1 cellular context compared by ENCODE assay signal in the genomic region with DNA sequence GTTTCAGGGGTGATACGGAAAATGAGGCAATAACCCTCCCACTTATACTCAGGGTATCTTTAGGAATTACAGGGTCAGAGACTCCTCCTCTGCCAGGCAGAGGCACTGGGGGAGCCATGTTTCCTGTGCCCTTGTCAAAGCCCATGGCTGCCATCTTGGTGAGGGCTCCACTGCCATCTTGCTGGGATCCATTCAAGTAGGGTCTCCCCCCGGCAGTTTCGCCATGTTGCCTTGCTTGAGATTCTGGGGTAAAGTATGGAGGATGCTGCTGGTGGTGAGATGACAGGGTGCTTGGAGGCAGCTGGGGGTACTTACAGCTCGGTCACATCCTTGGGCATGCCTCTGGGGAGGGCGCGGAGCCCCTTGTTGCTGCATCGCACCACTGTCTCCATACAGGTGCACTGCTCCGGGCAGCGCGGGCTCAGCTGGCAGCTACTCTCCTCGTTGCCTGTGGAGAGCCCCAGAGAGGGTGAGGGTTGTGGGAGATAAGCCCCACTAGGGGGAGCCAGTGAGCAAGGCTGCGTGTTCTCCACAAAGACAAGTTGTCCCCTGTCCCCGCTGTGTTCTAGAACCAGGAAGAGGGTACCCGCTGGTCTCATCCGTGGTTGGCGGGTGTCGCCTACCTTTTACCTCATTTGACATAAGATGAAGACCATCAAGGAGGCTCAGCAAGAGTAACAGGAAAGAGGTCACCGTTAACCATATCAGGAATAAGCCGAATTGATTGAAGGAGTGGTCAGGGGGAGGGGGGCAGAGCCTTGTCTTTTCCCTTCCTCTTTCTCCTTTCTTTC.
TF ChIP-seq lines count a peak whose summit lies in the region.

No MANE protein-coding gene starts in this region.

TF ChIP-seq in HEK293, 187 proteins besides CTCF, POLR2A, EP300 and RAD21 (continued from another document and continues in another):
- TF ChIP-seq, protein P1, sequence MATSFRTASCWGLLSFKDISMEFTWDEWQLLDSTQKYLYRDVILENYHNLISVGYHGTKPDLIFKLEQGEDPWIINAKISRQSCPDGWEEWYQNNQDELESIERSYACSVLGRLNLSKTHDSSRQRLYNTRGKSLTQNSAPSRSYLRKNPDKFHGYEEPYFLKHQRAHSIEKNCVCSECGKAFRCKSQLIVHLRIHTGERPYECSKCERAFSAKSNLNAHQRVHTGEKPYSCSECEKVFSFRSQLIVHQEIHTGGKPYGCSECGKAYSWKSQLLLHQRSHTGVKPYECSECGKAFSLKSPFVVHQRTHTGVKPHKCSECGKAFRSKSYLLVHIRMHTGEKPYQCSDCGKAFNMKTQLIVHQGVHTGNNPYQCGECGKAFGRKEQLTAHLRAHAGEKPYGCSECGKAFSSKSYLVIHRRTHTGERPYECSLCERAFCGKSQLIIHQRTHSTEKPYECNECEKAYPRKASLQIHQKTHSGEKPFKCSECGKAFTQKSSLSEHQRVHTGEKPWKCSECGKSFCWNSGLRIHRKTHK (tag by site-specific recombination; IDR thresholded peaks at IDR 0.05): no peak
- TF ChIP-seq ZNF169 (tag by site-specific recombination; IDR thresholded peaks at IDR 0.05) (no peak), ZNF221 (tag by site-specific recombination; IDR thresholded peaks at IDR 0.05; ENCODE audit: borderline replicate concordance) (no peak), ZBTB20 (tag by site-specific recombination; IDR thresholded peaks at IDR 0.05) (no peak), ZNF404 (tag by site-specific recombination; IDR thresholded peaks at IDR 0.05) (no peak), ZNF785 (tag by site-specific recombination; IDR thresholded peaks at IDR 0.05) (no peak), HIC1 (tag by site-specific recombination; IDR thresholded peaks at IDR 0.05) (0 out of 2 replicates have a peak, but pooled peaks have one; percentile 22), GLI2 (tag by site-specific recombination; IDR thresholded peaks at IDR 0.05; ENCODE audit: borderline replicate concordance, low read depth) (no peak), PRDM10 (tag by site-specific recombination; IDR thresholded peaks at IDR 0.05) (no peak), ZNF837 (tag by site-specific recombination; IDR thresholded peaks at IDR 0.05) (no peak), BCL11B (tag by site-specific recombination; IDR thresholded peaks at IDR 0.05; ENCODE audit: low read depth) (no peak), ZBTB49 (tag by site-specific recombination; IDR thresholded peaks at IDR 0.05; ENCODE audit: low read depth) (no peak), ZNF768 (tag by site-specific recombination; IDR thresholded peaks at IDR 0.05) (no peak), ZNF747 (tag by site-specific recombination; IDR thresholded peaks at IDR 0.05) (no peak), ZNF692 (tag by site-specific recombination; IDR thresholded peaks at IDR 0.05) (no peak), ZNF544 (tag by site-specific recombination; IDR thresholded peaks at IDR 0.05) (no peak), ZNF626 (tag by site-specific recombination; IDR thresholded peaks at IDR 0.05) (no peak), ZNF416 (tag by site-specific recombination; IDR thresholded peaks at IDR 0.05) (no peak), ZXDB (tag by site-specific recombination; IDR thresholded peaks at IDR 0.05) (no peak), KLF8 (tag by site-specific recombination; IDR thresholded peaks at IDR 0.05) (no peak), ZFP37 (tag by site-specific recombination; IDR thresholded peaks at IDR 0.05) (0 out of 2 replicates have a peak, but pooled peaks have one; percentile 29), PATZ1 (tag by site-specific recombination; IDR thresholded peaks at IDR 0.05) (peak; percentile 33; the same call in 1 of the 2 replicates), YY1 (tag by site-specific recombination; IDR thresholded peaks at IDR 0.05) (peak; percentile 69; the same call in 1 of the 2 replicates), ZNF335 (tag by site-specific recombination; conservative IDR thresholded peaks at IDR 0.05) (no peak), ZNF174 (tag by site-specific recombination; IDR thresholded peaks at IDR 0.05) (no peak), SP2 (tag by site-specific recombination; IDR thresholded peaks at IDR 0.05) (no peak), ZNF175 (tag by site-specific recombination; IDR thresholded peaks at IDR 0.05) (no peak), ZNF555 (tag by site-specific recombination; conservative IDR thresholded peaks at IDR 0.05) (no peak), ZNF473 (tag by site-specific recombination; IDR thresholded peaks at IDR 0.05) (no peak), ZNF501 (tag by site-specific recombination; IDR thresholded peaks at IDR 0.05) (peak; percentile 52; the same call in 1 of the 2 replicates)
- TF ChIP-seq, protein P2, sequence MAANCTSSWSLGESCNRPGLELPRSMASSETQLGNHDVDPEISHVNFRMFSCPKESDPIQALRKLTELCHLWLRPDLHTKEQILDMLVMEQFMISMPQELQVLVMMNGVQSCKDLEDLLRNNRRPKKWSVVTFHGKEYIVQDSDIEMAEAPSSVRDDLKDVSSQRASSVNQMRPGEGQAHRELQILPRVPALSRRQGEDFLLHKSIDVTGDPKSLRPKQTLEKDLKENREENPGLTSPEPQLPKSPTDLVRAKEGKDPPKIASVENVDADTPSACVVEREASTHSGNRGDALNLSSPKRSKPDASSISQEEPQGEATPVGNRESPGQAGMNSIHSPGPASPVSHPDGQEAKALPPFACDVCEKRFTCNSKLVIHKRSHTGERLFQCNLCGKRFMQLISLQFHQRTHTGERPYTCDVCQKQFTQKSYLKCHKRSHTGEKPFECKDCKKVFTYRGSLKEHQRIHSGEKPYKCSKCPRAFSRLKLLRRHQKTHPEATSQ (tag by site-specific recombination; IDR thresholded peaks at IDR 0.05): no peak
- TF ChIP-seq, protein P3, sequence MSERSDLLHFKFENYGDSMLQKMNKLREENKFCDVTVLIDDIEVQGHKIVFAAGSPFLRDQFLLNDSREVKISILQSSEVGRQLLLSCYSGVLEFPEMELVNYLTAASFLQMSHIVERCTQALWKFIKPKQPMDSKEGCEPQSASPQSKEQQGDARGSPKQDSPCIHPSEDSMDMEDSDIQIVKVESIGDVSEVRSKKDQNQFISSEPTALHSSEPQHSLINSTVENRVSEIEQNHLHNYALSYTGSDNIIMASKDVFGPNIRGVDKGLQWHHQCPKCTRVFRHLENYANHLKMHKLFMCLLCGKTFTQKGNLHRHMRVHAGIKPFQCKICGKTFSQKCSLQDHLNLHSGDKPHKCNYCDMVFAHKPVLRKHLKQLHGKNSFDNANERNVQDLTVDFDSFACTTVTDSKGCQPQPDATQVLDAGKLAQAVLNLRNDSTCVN (tag by site-specific recombination; optimal IDR thresholded peaks at IDR 0.05): peak; percentile 22
- TF ChIP-seq, protein P4, sequence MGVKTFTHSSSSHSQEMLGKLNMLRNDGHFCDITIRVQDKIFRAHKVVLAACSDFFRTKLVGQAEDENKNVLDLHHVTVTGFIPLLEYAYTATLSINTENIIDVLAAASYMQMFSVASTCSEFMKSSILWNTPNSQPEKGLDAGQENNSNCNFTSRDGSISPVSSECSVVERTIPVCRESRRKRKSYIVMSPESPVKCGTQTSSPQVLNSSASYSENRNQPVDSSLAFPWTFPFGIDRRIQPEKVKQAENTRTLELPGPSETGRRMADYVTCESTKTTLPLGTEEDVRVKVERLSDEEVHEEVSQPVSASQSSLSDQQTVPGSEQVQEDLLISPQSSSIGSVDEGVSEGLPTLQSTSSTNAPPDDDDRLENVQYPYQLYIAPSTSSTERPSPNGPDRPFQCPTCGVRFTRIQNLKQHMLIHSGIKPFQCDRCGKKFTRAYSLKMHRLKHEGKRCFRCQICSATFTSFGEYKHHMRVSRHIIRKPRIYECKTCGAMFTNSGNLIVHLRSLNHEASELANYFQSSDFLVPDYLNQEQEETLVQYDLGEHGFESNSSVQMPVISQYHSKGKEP (tag by site-specific recombination; IDR thresholded peaks at IDR 0.05): no peak
- TF ChIP-seq, protein P5, sequence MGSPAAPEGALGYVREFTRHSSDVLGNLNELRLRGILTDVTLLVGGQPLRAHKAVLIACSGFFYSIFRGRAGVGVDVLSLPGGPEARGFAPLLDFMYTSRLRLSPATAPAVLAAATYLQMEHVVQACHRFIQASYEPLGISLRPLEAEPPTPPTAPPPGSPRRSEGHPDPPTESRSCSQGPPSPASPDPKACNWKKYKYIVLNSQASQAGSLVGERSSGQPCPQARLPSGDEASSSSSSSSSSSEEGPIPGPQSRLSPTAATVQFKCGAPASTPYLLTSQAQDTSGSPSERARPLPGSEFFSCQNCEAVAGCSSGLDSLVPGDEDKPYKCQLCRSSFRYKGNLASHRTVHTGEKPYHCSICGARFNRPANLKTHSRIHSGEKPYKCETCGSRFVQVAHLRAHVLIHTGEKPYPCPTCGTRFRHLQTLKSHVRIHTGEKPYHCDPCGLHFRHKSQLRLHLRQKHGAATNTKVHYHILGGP (tag by site-specific recombination; IDR thresholded peaks at IDR 0.05): no peak
